Comparison of ENCODE assay signal across 11 cellular contexts in genomic region chr12:119476951-119477350, GRCh38.
"Had no signal": no experiment of that assay in that cellular context is flagged by ENCODE, and none has a peak within 500 bp of the region (broad histone marks: within the 10 kb centered on the region; RNA-seq: fewer than 3 reads in every experiment).

No MANE protein-coding gene starts in this region.

- FAIRE-seq: H54, HTR-8/SVneo had no signal

- H3K9ac ChIP-seq: GM23248, KMS-11 had no signal

- H3K4me2 ChIP-seq: KMS-11 had no signal

- H3K4me3 ChIP-seq: GM23248 had no signal

- DNase-seq: GM23248, GOT3, H9, HCEC 1CT, HFFc6, IMR-90, Karpas-422, KBM-7 had no signal

- H3K27ac ChIP-seq: GM23248, KMS-11 had no signal

- H2AFZ ChIP-seq: GM23248 had no signal
